18 cellular contexts compared by ENCODE assay signal in genomic region chr14:24712374-24712773, GRCh38.
"Had no signal": no experiment of that assay in that cellular context is flagged by ENCODE, and none has a peak within 500 bp of the region (broad histone marks: within the 10 kb centered on the region; RNA-seq: fewer than 3 reads in every experiment).

No MANE protein-coding gene starts in this region.

- ATAC-seq: activated CD4-positive, alpha-beta T cell treated with anti-CD3 and anti-CD28 coated beads for 36 hours; activated T-cell treated with anti-CD3 and anti-CD28 coated beads, Interleukin-2, amount 50 U/mL, for 72 hours; heart right ventricle; left lobe of liver; naive thymus-derived CD4-positive, alpha-beta T cell; right lobe of liver; stimulated activated naive CD8-positive, alpha-beta T cell treated with anti-CD3 and anti-CD28 coated beads, Interleukin-15, Interleukin-2, amounts not matched to agents 100 U/mL and 50 U/mL, for 24 hours had no signal

- DNase-seq: activated B cell treated with CpG ODN at 0.5 μM for 24 hours; activated CD4-positive, alpha-beta T cell treated with anti-CD3 and anti-CD28 coated beads for 36 hours; activated naive CD4-positive, alpha-beta T cell; activated T-cell treated with anti-CD3 and anti-CD28 coated beads for 4 hours; activated T-cell treated with anti-CD3 and anti-CD28 coated beads, Interleukin-2, amount 50 U/mL, for 72 hours; anterior cingulate cortex; esophagus squamous epithelium; foreskin melanocyte; heart right ventricle; kidney glomerular epithelial cell; midbrain; naive thymus-derived CD4-positive, alpha-beta T cell; ovary; right lobe of liver; stimulated activated CD4-positive, alpha-beta T cell treated with anti-CD3 and anti-CD28 coated beads, Interleukin-4, amount 100 ng/mL, for 1 hour; stimulated activated naive CD8-positive, alpha-beta T cell treated with anti-CD3 and anti-CD28 coated beads, Interleukin-15, Interleukin-2, amounts not matched to agents 100 U/mL and 50 U/mL, for 24 hours; uterus had no signal
